ENCODE assay signal across 8 cellular contexts in the genomic region with DNA sequence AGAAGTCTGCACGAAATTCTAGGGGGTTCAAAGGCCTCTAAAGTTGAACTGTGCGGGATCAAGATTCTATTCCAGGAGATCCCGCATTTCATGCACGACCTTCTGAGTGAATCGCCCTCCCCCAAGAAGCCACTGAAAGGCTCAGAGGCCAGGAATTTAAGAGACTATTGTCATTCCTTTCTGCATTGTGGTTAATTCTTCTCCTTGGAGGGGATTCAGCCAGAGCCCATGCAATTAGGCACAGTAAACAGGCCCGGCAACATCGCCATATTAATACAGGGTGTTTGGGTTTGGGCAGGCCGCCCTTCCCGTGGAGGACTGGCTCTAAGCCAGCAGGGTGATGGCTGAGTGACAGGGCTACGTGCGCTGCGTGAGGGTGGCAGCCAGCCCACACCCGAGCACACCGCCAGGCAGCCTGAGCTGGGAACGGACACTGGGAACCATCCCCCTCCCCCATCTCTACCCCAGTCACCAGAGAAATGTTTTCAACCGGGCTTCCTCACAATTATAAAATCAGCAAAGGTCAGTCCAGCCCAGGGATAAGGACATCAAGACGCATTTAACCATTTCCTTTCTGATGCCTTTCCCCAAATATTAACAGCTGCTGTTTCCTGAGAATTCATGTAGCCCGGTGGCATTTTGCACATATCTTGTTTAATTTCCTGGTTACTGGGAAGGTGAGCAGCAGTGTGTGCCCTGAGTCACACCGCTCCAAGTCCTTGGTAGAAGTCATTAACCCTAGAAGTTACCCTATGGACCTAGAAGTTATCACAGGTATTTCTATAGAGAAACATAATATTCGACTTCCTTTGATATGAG. TPM values are rescaled to one million over a fixed set of nuclear protein-coding genes. Genes with fewer than 3 reads are reported as not detected.
DNase-seq lines count a peak whose midpoint lies in the region; ATAC-seq and TF ChIP-seq lines count a peak whose summit lies in the region.

No MANE protein-coding gene starts in this region.

- H3K9me3 Mint-ChIP-seq in H9, result no peaks in the 10 kb centered on the region
- H3K9me3 Mint-ChIP-seq in dendritic cell treated with granulocyte-macrophage colony-stimulating factor and Interleukin-4, amounts not matched to agents 40 ng/mL and 50 ng/mL, for 4 days, result no peaks in the 10 kb centered on the region
- H3K9me3 Mint-ChIP-seq in T-cell, result no peaks in the 10 kb centered on the region
- no peaks in the 10 kb centered on the region for H3K9me3 Mint-ChIP-seq in activated T-cell treated with anti-CD3 and anti-CD28 coated beads, Interleukin-2, amount 50 U/mL, for 4 hours

- H3K36me3 Mint-ChIP-seq in H9 (ENCODE audit: insufficient read depth in 1 of 3, low read depth in 3 of 3) (peaks cover 0 to 11% (median 0%) of the 10 kb centered on the region in 3 experiments; a peak in 3 of 7 replicates), T-cell (no peaks in the 10 kb centered on the region)
- no peaks in the 10 kb centered on the region for H3K36me3 Mint-ChIP-seq in dendritic cell treated with granulocyte-macrophage colony-stimulating factor and Interleukin-4, amounts not matched to agents 40 ng/mL and 50 ng/mL, for 4 days (ENCODE audit: low read depth)
- no peaks in the 10 kb centered on the region for H3K36me3 Mint-ChIP-seq in activated T-cell treated with anti-CD3 and anti-CD28 coated beads, Interleukin-2, amount 50 U/mL, for 4 hours (ENCODE audit: insufficient read depth)

- CTCF ChIA-PET in T-cell (lab: Charles Lee), result no interaction called here

- peaks cover 80 to 89% of the 10 kb centered on the region in 2 experiments for H3K4me1 Mint-ChIP-seq in H9
- peaks cover 13% of the 10 kb centered on the region for H3K4me1 Mint-ChIP-seq in dendritic cell treated with granulocyte-macrophage colony-stimulating factor and Interleukin-4, amounts not matched to agents 40 ng/mL and 50 ng/mL, for 4 days (ENCODE audit: low read depth)
- no peaks in the 10 kb centered on the region for H3K4me1 Mint-ChIP-seq in T-cell
- H3K4me1 Mint-ChIP-seq in activated T-cell treated with anti-CD3 and anti-CD28 coated beads, Interleukin-2, amount 50 U/mL, for 4 hours (ENCODE audit: low read depth), result no peaks in the 10 kb centered on the region

- H3K9me3 ChIP-seq in H9 (ENCODE audit: control insufficient read depth, low read depth, low read length), result no peaks in the 10 kb centered on the region
- H3K9me3 ChIP-seq in mesodermal cell (ENCODE audit: control insufficient read depth, low read length), result no peaks in the 10 kb centered on the region

- H3K27me3 Mint-ChIP-seq in H9 (ENCODE audit: low read depth) (no peaks in the 10 kb centered on the region), T-cell (peaks cover 0 to 2% of the 10 kb centered on the region in 2 donors)
- peaks cover 16% of the 10 kb centered on the region for H3K27me3 Mint-ChIP-seq in dendritic cell treated with granulocyte-macrophage colony-stimulating factor and Interleukin-4, amounts not matched to agents 40 ng/mL and 50 ng/mL, for 4 days
- H3K27me3 Mint-ChIP-seq in activated T-cell treated with anti-CD3 and anti-CD28 coated beads, Interleukin-2, amount 50 U/mL, for 4 hours (ENCODE audit: low read depth), result no peaks in the 10 kb centered on the region

- no peak overlapping the region for H3T11ph ChIP-seq in H9 (ENCODE audit: low read length)

- ATAC-seq in T-cell (replicated peaks in 1 of 4) (no peak), HG03439 (IDR thresholded peaks at IDR 0.05; ENCODE audit: unreplicated experiment) (no peak)
- ATAC-seq in activated T-cell treated with anti-CD3 and anti-CD28 coated beads, Interleukin-2, amount 50 U/mL, for 4 hours, result no peak

- H3K27ac ChIP-seq in H9 (ENCODE audit: insufficient read length, low read depth, low read length), result peak overlapping the region; percentile 16
- H3K27ac ChIP-seq in mesodermal cell (ENCODE audit: low read depth, low read length, severe bottlenecking), result peak overlapping the region; percentile 37

- WGBS in H9 (ENCODE audit: extremely low coverage, insufficient read length, low lambda C conversion rate), result no CpG with 5 or more reads among the region's 20 CpGs
- WGBS in mesodermal cell (ENCODE audit: insufficient coverage in 2 of 2), 2 experiments, result 25 to 34% methylated on average over 12 to 13 of the region's 20 CpGs

- no peak overlapping the region for H3K4ac ChIP-seq in H9 (ENCODE audit: low read depth, low read length)

- H2AK5ac ChIP-seq in H9 (ENCODE audit: insufficient read length, low read length), result no peak overlapping the region

- H3K79me2 ChIP-seq in H9 (ENCODE audit: insufficient read depth, low read length), result peaks cover 6% of the 10 kb centered on the region; the same call in 1 of the 2 replicates

- H3K27ac Mint-ChIP-seq in H9 (peak overlapping the region; percentile 80 to 99 (median 95)), T-cell (no peak overlapping the region)
- no peak overlapping the region for H3K27ac Mint-ChIP-seq in dendritic cell treated with granulocyte-macrophage colony-stimulating factor and Interleukin-4, amounts not matched to agents 40 ng/mL and 50 ng/mL, for 4 days

- H3K23ac ChIP-seq in H9 (ENCODE audit: insufficient read length, low read depth, low read length), result no peak overlapping the region

- intact Hi-C loops in dendritic cell treated with granulocyte-macrophage colony-stimulating factor and Interleukin-4, amounts not matched to agents 40 ng/mL and 50 ng/mL, for 4 days (cut with micrococcal nuclease), result no loop called here

- H2BK15ac ChIP-seq in H9 (ENCODE audit: low read depth, low read length), result no peak overlapping the region

- H3K18ac ChIP-seq in H9 (ENCODE audit: insufficient read length, low read depth, low read length), result peak overlapping the region; percentile 82

- no peak overlapping the region for H2BK5ac ChIP-seq in H9 (ENCODE audit: insufficient read length, low read length)

- no peak overlapping the region for H4K8ac ChIP-seq in H9 (replicated peaks; ENCODE audit: insufficient read length, low read depth, low read length)

- H3K9ac ChIP-seq in H9 (ENCODE audit: extremely low read depth, insufficient read length, low read length), result no peak overlapping the region

- DNase-seq in H9, result peak; percentile 68
- peak; percentile 73 for DNase-seq in NCI-H446 treated with DMSO at 0.1 percent for 48 hours (lab: John Stamatoyannopoulos, UW)
- DNase-seq in foreskin melanocyte, result no peak
- no peak for DNase-seq in T-cell
- no peak for DNase-seq in activated T-cell treated with anti-CD3 and anti-CD28 coated beads, Interleukin-2, amount 50 U/mL, for 4 hours

- no peaks in the 10 kb centered on the region for H3K27me3 ChIP-seq in H9 (ENCODE audit: insufficient read depth, low read length)

- no peaks in the 10 kb centered on the region for H3K36me3 ChIP-seq in mesodermal cell (ENCODE audit: control insufficient read depth, insufficient read depth, low read length)

- H3K4me1 ChIP-seq in H9 (ENCODE audit: insufficient read depth, low read length) (peaks cover 27% of the 10 kb centered on the region; the same call in 1 of the 2 replicates), mesodermal cell (ENCODE audit: control insufficient read depth, insufficient read depth, low read length, poor library complexity, severe bottlenecking) (no peaks in the 10 kb centered on the region)

- H4K20me1 ChIP-seq in H9 (ENCODE audit: control insufficient read depth, insufficient read depth, insufficient read length), result no peaks in the 10 kb centered on the region

- no peak overlapping the region for H4K5ac ChIP-seq in H9 (ENCODE audit: insufficient read length, low read depth, low read length)

- H4K91ac ChIP-seq in H9 (ENCODE audit: insufficient read length, low read depth, low read length), result no peak overlapping the region

- no peak overlapping the region for H2BK12ac ChIP-seq in H9 (ENCODE audit: insufficient read length, low read depth, low read length)

- H3K23me2 ChIP-seq in H9 (ENCODE audit: insufficient read length, low read depth, low read length, poor library complexity, severe bottlenecking), result no peaks in the 10 kb centered on the region

- H2AFZ ChIP-seq in H9 (ENCODE audit: low read length), result no peak overlapping the region

- peak overlapping the region; percentile 86; the same call in 1 of the 2 replicates for H3K14ac ChIP-seq in H9 (ENCODE audit: insufficient read depth, low read length)

- H3K4me3 ChIP-seq in mesodermal cell (ENCODE audit: extremely low read depth, insufficient read depth, low read length, poor library complexity, severe bottlenecking), result no peak overlapping the region

- H2BK120ac ChIP-seq in H9 (ENCODE audit: low read depth, low read length, poor library complexity, severe bottlenecking), result no peak overlapping the region

- H3K4me3 Mint-ChIP-seq in H9, result peak overlapping the region; percentile 51 to 54
- peak overlapping the region; percentile 27 for H3K4me3 Mint-ChIP-seq in dendritic cell treated with granulocyte-macrophage colony-stimulating factor and Interleukin-4, amounts not matched to agents 40 ng/mL and 50 ng/mL, for 4 days
- no peak overlapping the region for H3K4me3 Mint-ChIP-seq in T-cell
- H3K4me3 Mint-ChIP-seq in activated T-cell treated with anti-CD3 and anti-CD28 coated beads, Interleukin-2, amount 50 U/mL, for 4 hours, result no peak overlapping the region

- H3K79me1 ChIP-seq in H9 (ENCODE audit: insufficient read depth, low read depth, low read length, poor library complexity, severe bottlenecking), result no peaks in the 10 kb centered on the region

- no peak for TF ChIP-seq CTCF in H9 (conservative IDR thresholded peaks at IDR 0.05)

- peak overlapping the region; percentile 33 for H3K4me2 ChIP-seq in H9 (ENCODE audit: insufficient read depth, insufficient read length, low read length)

- no peak overlapping the region for H3K56ac ChIP-seq in H9 (ENCODE audit: insufficient read length, low read depth, low read length)

- H2BK20ac ChIP-seq in H9 (ENCODE audit: low read depth, low read length, poor library complexity, severe bottlenecking), result no peak overlapping the region

- POLR2A ChIA-PET in T-cell (lab: Charles Lee), result no interaction called here

RNA-seq across cellular contexts. Expression of a gene that starts 12.5 kb away (rescaled TPM):
- total RNA-seq in H9 (2021) (19.8 and 24.7 TPM in 2 replicates), T-cell (10 to 100 TPM in 2 of 5 donors, 1 to 10 TPM in 3; 3.8 to 15.1 (median 7.6) TPM)
- polyA plus RNA-seq in mesodermal cell (2013, experiment 1 of 2), result 17.2 TPM
- polyA plus RNA-seq in mesodermal cell (2013, experiment 2 of 2), result 13.6 TPM
- total RNA-seq in activated T-cell treated with anti-CD3 and anti-CD28 coated beads, Interleukin-2, amount 50 U/mL, for 4 hours, result 1 to 10 TPM; 2.0 to 2.8 (median 2.4) TPM

Comparison
In these comparisons a context has a peak if more than half of its experiments do, and no peak if none do; other contexts are left out.
1. DNase-seq: peak in H9 (single experiment) and NCI-H446 treated with DMSO at 0.1 percent for 48 hours (single experiment); none in foreskin melanocyte (single experiment), T-cell (0 of 34) and activated T-cell treated with anti-CD3 and anti-CD28 coated beads, Interleukin-2, amount 50 U/mL, for 4 hours (single experiment).
2. H3K27ac Mint-ChIP-seq: peak in H9 (3 of 3); none in dendritic cell treated with granulocyte-macrophage colony-stimulating factor and Interleukin-4, amounts not matched to agents 40 ng/mL and 50 ng/mL, for 4 days (single experiment) and T-cell (0 of 2).
3. H3K4me3 Mint-ChIP-seq: peak in H9 (2 of 2) and dendritic cell treated with granulocyte-macrophage colony-stimulating factor and Interleukin-4, amounts not matched to agents 40 ng/mL and 50 ng/mL, for 4 days (single experiment); none in T-cell (0 of 3) and activated T-cell treated with anti-CD3 and anti-CD28 coated beads, Interleukin-2, amount 50 U/mL, for 4 hours (single experiment).